Comparison of ENCODE assay signal across 2 cellular contexts in the genomic region with DNA sequence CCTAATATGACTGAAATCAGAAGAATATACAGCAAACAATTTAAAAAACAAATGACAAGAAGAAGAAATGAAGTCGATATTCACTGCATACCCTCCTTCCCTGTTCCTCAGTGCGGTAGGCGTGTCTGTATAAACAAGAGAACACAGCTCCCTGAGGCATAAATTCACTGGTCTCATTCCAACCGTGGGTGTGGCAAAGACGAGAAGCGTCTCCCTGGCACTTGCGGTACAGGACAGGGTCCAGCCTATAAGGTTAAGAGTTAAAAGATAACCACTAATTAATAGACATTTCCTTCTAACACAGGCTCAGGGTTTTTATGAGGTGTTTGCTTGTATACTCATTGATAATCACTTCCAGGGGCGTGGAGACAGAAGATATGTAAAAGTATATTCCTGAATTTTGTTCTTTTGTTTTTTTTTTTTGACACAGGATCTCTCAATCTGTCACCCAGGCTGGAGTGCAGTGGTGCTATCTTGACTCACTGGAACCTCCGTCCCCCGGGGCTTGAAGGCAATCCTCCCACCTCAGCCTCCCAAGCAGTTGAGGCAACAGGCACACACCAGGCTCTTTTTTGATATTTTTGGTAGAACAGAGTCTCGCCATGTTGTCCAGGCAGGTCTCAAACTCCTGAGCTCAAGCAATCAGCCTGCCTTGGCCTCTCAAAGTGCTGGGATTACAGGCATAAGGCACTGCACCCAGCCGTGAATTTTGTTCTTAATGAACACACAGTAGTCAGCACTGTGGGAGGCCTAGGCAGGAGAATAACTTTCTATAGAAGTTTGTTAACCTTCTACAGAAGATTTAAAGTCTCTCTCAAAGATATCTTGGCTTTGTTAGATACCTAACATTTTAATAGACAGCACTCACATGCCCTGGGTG.
TF ChIP-seq lines count a peak whose summit lies in the region.

No MANE protein-coding gene starts in this region.

TF ChIP-seq in SK-N-SH treated with all-trans-retinoic acid at 6 μM for 48 hours, 23 proteins besides CTCF, POLR2A, EP300 and RAD21 (continued from another document):
- TF ChIP-seq, protein P1, sequence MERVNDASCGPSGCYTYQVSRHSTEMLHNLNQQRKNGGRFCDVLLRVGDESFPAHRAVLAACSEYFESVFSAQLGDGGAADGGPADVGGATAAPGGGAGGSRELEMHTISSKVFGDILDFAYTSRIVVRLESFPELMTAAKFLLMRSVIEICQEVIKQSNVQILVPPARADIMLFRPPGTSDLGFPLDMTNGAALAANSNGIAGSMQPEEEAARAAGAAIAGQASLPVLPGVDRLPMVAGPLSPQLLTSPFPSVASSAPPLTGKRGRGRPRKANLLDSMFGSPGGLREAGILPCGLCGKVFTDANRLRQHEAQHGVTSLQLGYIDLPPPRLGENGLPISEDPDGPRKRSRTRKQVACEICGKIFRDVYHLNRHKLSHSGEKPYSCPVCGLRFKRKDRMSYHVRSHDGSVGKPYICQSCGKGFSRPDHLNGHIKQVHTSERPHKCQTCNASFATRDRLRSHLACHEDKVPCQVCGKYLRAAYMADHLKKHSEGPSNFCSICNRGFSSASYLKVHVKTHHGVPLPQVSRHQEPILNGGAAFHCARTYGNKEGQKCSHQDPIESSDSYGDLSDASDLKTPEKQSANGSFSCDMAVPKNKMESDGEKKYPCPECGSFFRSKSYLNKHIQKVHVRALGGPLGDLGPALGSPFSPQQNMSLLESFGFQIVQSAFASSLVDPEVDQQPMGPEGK (CRISPR knock-in tag; IDR thresholded peaks at IDR 0.05; ENCODE audit: borderline replicate concordance): no peak
- TF ChIP-seq, protein P2, sequence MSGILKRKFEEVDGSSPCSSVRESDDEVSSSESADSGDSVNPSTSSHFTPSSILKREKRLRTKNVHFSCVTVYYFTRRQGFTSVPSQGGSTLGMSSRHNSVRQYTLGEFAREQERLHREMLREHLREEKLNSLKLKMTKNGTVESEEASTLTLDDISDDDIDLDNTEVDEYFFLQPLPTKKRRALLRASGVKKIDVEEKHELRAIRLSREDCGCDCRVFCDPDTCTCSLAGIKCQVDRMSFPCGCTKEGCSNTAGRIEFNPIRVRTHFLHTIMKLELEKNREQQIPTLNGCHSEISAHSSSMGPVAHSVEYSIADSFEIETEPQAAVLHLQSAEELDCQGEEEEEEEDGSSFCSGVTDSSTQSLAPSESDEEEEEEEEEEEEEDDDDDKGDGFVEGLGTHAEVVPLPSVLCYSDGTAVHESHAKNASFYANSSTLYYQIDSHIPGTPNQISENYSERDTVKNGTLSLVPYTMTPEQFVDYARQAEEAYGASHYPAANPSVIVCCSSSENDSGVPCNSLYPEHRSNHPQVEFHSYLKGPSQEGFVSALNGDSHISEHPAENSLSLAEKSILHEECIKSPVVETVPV (CRISPR knock-in tag; IDR thresholded peaks at IDR 0.05): no peak
- TF ChIP-seq PPARA (CRISPR knock-in tag; IDR thresholded peaks at IDR 0.05; ENCODE audit: borderline replicate concordance): no peak
- TF ChIP-seq CSDC2 (CRISPR knock-in tag; IDR thresholded peaks at IDR 0.05): no peak
- TF ChIP-seq ZFP3 (CRISPR knock-in tag; IDR thresholded peaks at IDR 0.05): no peak
- TF ChIP-seq, protein P3, sequence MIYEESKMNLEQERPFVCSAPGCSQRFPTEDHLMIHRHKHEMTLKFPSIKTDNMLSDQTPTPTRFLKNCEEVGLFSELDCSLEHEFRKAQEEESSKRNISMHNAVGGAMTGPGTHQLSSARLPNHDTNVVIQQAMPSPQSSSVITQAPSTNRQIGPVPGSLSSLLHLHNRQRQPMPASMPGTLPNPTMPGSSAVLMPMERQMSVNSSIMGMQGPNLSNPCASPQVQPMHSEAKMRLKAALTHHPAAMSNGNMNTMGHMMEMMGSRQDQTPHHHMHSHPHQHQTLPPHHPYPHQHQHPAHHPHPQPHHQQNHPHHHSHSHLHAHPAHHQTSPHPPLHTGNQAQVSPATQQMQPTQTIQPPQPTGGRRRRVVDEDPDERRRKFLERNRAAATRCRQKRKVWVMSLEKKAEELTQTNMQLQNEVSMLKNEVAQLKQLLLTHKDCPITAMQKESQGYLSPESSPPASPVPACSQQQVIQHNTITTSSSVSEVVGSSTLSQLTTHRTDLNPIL (CRISPR knock-in tag; IDR thresholded peaks at IDR 0.05; ENCODE audit: low read depth): no peak
- TF ChIP-seq ARNTL (CRISPR knock-in tag; IDR thresholded peaks at IDR 0.05; ENCODE audit: borderline replicate concordance, low read depth): no peak
- TF ChIP-seq, protein P4, sequence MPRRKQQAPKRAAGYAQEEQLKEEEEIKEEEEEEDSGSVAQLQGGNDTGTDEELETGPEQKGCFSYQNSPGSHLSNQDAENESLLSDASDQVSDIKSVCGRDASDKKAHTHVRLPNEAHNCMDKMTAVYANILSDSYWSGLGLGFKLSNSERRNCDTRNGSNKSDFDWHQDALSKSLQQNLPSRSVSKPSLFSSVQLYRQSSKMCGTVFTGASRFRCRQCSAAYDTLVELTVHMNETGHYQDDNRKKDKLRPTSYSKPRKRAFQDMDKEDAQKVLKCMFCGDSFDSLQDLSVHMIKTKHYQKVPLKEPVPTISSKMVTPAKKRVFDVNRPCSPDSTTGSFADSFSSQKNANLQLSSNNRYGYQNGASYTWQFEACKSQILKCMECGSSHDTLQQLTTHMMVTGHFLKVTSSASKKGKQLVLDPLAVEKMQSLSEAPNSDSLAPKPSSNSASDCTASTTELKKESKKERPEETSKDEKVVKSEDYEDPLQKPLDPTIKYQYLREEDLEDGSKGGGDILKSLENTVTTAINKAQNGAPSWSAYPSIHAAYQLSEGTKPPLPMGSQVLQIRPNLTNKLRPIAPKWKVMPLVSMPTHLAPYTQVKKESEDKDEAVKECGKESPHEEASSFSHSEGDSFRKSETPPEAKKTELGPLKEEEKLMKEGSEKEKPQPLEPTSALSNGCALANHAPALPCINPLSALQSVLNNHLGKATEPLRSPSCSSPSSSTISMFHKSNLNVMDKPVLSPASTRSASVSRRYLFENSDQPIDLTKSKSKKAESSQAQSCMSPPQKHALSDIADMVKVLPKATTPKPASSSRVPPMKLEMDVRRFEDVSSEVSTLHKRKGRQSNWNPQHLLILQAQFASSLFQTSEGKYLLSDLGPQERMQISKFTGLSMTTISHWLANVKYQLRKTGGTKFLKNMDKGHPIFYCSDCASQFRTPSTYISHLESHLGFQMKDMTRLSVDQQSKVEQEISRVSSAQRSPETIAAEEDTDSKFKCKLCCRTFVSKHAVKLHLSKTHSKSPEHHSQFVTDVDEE (CRISPR knock-in tag; IDR thresholded peaks at IDR 0.05): no peak
- TF ChIP-seq TCF4 (CRISPR knock-in tag; IDR thresholded peaks at IDR 0.05; ENCODE audit: borderline replicate concordance): no peak
TF ChIP-seq in SK-N-SH treated with all-trans-retinoic acid at 6 μM for 48 hours: peak in this region for 0.

TF ChIP-seq in SK-N-SH, 30 proteins besides CTCF, POLR2A, EP300 and RAD21 (continued from another document):
- TF ChIP-seq, protein P5, sequence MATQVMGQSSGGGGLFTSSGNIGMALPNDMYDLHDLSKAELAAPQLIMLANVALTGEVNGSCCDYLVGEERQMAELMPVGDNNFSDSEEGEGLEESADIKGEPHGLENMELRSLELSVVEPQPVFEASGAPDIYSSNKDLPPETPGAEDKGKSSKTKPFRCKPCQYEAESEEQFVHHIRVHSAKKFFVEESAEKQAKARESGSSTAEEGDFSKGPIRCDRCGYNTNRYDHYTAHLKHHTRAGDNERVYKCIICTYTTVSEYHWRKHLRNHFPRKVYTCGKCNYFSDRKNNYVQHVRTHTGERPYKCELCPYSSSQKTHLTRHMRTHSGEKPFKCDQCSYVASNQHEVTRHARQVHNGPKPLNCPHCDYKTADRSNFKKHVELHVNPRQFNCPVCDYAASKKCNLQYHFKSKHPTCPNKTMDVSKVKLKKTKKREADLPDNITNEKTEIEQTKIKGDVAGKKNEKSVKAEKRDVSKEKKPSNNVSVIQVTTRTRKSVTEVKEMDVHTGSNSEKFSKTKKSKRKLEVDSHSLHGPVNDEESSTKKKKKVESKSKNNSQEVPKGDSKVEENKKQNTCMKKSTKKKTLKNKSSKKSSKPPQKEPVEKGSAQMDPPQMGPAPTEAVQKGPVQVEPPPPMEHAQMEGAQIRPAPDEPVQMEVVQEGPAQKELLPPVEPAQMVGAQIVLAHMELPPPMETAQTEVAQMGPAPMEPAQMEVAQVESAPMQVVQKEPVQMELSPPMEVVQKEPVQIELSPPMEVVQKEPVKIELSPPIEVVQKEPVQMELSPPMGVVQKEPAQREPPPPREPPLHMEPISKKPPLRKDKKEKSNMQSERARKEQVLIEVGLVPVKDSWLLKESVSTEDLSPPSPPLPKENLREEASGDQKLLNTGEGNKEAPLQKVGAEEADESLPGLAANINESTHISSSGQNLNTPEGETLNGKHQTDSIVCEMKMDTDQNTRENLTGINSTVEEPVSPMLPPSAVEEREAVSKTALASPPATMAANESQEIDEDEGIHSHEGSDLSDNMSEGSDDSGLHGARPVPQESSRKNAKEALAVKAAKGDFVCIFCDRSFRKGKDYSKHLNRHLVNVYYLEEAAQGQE (IDR thresholded peaks at IDR 0.05; ENCODE audit: low read depth, low read length): no peak
- TF ChIP-seq NFIC (IDR thresholded peaks at IDR 0.05; ENCODE audit: borderline replicate concordance) (no peak), GATA2 (CRISPR knock-in tag; IDR thresholded peaks at IDR 0.05) (no peak)
